14 cellular contexts compared by ENCODE assay signal in genomic region chr2:99278793-99279291, GRCh38. TPM values are rescaled to one million over a fixed set of nuclear protein-coding genes. Genes with fewer than 3 reads are reported as not detected.
A peak's percentile ranks its signal among the peaks of the same experiment; 100 is the strongest.
DNase-seq lines count a peak whose midpoint lies in the region; ATAC-seq, FAIRE-seq and TF ChIP-seq lines count a peak whose summit lies in the region.
"Had no signal": no experiment of that assay in that cellular context is flagged by ENCODE, and none has a peak within 500 bp of the region (broad histone marks: within the 10 kb centered on the region; RNA-seq: fewer than 3 reads in every experiment).

No MANE protein-coding gene starts in this region.

- no peaks in the 10 kb centered on the region for H3K27me3 ChIP-seq in MG63
- H3K27me3 ChIP-seq in K562 (ENCODE audit: control insufficient read depth in 2 of 2, insufficient read depth in 2 of 2, low read length in 2 of 2), result no peaks in the 10 kb centered on the region
- H3K27me3 ChIP-seq in uterus, result no peaks in the 10 kb centered on the region
- H3K27me3 ChIP-seq: neural progenitor cell had no signal

- H3K36me3 Mint-ChIP-seq in glutamatergic neuron (ENCODE audit: unreplicated experiment), result peaks cover 15% of the 10 kb centered on the region

- TF ChIP-seq CTCF in K562 (IDR thresholded peaks at IDR 0.05 in 2 of 3, conservative IDR thresholded peaks at IDR 0.05 in 1 of 3; ENCODE audit: insufficient read depth in 2 of 3, low read depth in 1 of 3, low read length in 3 of 3), result no peak
- no peak for TF ChIP-seq CTCF in glutamatergic neuron (IDR thresholded peaks at IDR 0.05; ENCODE audit: partially characterized antibody, unreplicated experiment)
- TF ChIP-seq CTCF in uterus (IDR thresholded peaks at IDR 0.05), result no peak

- H3K9me3 ChIP-seq in MG63, result no peaks in the 10 kb centered on the region
- H3K9me3 ChIP-seq in K562 (replicated peaks; ENCODE audit: control insufficient read depth, insufficient read depth, low read depth, low read length), result no peaks in the 10 kb centered on the region
- no peaks in the 10 kb centered on the region for H3K9me3 ChIP-seq in uterus

- H3K4me2 ChIP-seq in K562 (ENCODE audit: insufficient read depth, low read length), result no peak overlapping the region
- H3K4me2 ChIP-seq: neural progenitor cell had no signal

- TF ChIP-seq EP300 in K562 (IDR thresholded peaks at IDR 0.05; ENCODE audit: low read length), result no peak

- no TSS peak for BruUV-seq in K562 (replicated peaks; lab: Mats Ljungman, UMichigan)

- H3K27ac Mint-ChIP-seq in glutamatergic neuron (ENCODE audit: unreplicated experiment), result no peak overlapping the region
- H3K27ac Mint-ChIP-seq: neural progenitor cell had no signal

- H3K9me1 ChIP-seq in K562 (ENCODE audit: control insufficient read depth, insufficient read depth, low read length), result no peaks in the 10 kb centered on the region

- H3K4me3 Mint-ChIP-seq in glutamatergic neuron (ENCODE audit: unreplicated experiment), result no peak overlapping the region
- H3K4me3 Mint-ChIP-seq: neural progenitor cell had no signal

- no peak overlapping the region for H3K27ac ChIP-seq in K562 (ENCODE audit: extremely low read depth, low read depth, low read length)
- H3K27ac ChIP-seq in uterus, result no peak overlapping the region
- H3K27ac ChIP-seq: neural progenitor cell had no signal

- no peaks in the 10 kb centered on the region; a peak in 1 of 5 replicates for H3K4me1 ChIP-seq in K562 (replicated peaks in 1 of 2; ENCODE audit: control insufficient read depth in 2 of 2, insufficient read depth in 2 of 2, low read length in 2 of 2)
- no peaks in the 10 kb centered on the region for H3K4me1 ChIP-seq in uterus

- H3K9ac ChIP-seq in K562 (ENCODE audit: insufficient read depth in 1 of 2, low read depth in 2 of 2, low read length in 2 of 2), result no peak overlapping the region
- H3K9ac ChIP-seq: neural progenitor cell had no signal

- intact Hi-C loops in K562 (cut with micrococcal nuclease) (no loop called here), uterus (cut with DNase I; ENCODE audit: low total_unique reads) (no loop called here)

- H2AFZ ChIP-seq in K562 (ENCODE audit: low read depth, low read length), result no peak overlapping the region
- H2AFZ ChIP-seq: neural progenitor cell had no signal

- in situ Hi-C loops in K562 (cut with MboI), result no loop called here

- TF ChIP-seq POLR2A in K562 (conservative IDR thresholded peaks at IDR 0.05) (no peak), uterus (IDR thresholded peaks at IDR 0.05) (no peak)

- no peaks in the 10 kb centered on the region for H3K27me3 Mint-ChIP-seq in glutamatergic neuron (ENCODE audit: unreplicated experiment)

- POLR2A ChIA-PET in K562 (lab: Yijun Ruan, JAX), result no interaction called here

- FAIRE-seq in K562 (lab: Jason Lieb, UNC), result no peak

- H3K79me2 ChIP-seq in K562 (ENCODE audit: control insufficient read depth, insufficient read depth, low read length), result no peaks in the 10 kb centered on the region

- no peaks in the 10 kb centered on the region for H4K20me1 ChIP-seq in K562 (replicated peaks; ENCODE audit: control insufficient read depth, insufficient read depth, low read length)

- peaks cover 4% of the 10 kb centered on the region for H3K9me3 Mint-ChIP-seq in glutamatergic neuron (ENCODE audit: unreplicated experiment)

- no peak for TF ChIP-seq RAD21 in K562 (CRISPR knock-in tag; conservative IDR thresholded peaks at IDR 0.05 in 1 of 2, IDR thresholded peaks at IDR 0.05 in 1 of 2)

- H3K4me3 ChIP-seq in MG63 (no peak overlapping the region), K562 (no peak overlapping the region), uterus (no peak overlapping the region)
- H3K4me3 ChIP-seq: neural progenitor cell had no signal

- ATAC-seq in K562 (no peak), GM18870 (IDR thresholded peaks at IDR 0.05; ENCODE audit: unreplicated experiment) (no peak)
- ATAC-seq: HCT116 had no signal

- H3K36me3 ChIP-seq in MG63 (0 out of 2 replicates have a peak, but pooled peaks cover 2% of the 10 kb centered on the region), K562 (ENCODE audit: control insufficient read depth, insufficient read depth, low read length) (no peaks in the 10 kb centered on the region), uterus (no peaks in the 10 kb centered on the region)
- H3K36me3 ChIP-seq: neural progenitor cell had no signal

- CTCF ChIA-PET in K562 (lab: Yijun Ruan, JAX; ENCODE audit: low intra/inter-chr PET ratio), result no interaction called here

- H3K4me1 Mint-ChIP-seq in glutamatergic neuron (ENCODE audit: low read depth, unreplicated experiment), result no peaks in the 10 kb centered on the region
- H3K4me1 Mint-ChIP-seq: neural progenitor cell had no signal

- 13% methylated on average over 2 of the region's 2 CpGs for WGBS in K562 (ENCODE audit: insufficient coverage, low coverage, missing lambda C conversion rate)

- peak; percentile 76 for DNase-seq in DMS 273 (lab: John Stamatoyannopoulos, UW; ENCODE audit: unreplicated experiment)
- DNase-seq in MG63, result peak; percentile 54
- DNase-seq in K562 (ENCODE audit: extremely low read depth in 1 of 4, low spot score in 3 of 4), result no peak
- peak; percentile 98 for DNase-seq in myocyte (ENCODE audit: low read depth)
- DNase-seq in NCI-H1092 (lab: John Stamatoyannopoulos, UW), result no peak
- no peak for DNase-seq in glutamatergic neuron
- DNase-seq in uterus, result no peak
- DNase-seq: DMS79, NCI-H510A had no signal

RNA-seq across cellular contexts. Expression of gene LYG1, which starts 22.2 kb away (rescaled TPM):
- total RNA-seq in MG63 (2014; rRNA removed; shearing (Covaris generic); ENCODE audit: low replicate concordance), result not detected in 2 replicates
- total RNA-seq in K562 (2011; cell fraction: chromatin; rRNA removed; ENCODE audit: low replicate concordance), result 2.9 and 4.2 TPM in 2 replicates
- total RNA-seq in K562 (2011; cell fraction: nucleolus; rRNA removed), result 1.2 and 2.0 TPM in 2 replicates
- 2.0 and 2.4 TPM in 2 replicates for total RNA-seq in K562 (2011; cell fraction: nucleoplasm; rRNA removed)
- total RNA-seq in K562 (2014; rRNA removed) (0.64 and 0.94 TPM in 2 replicates), K562 (2014; rRNA removed; fragmentation: Illumina TruSeq; extraction: Trizol) (1.0 and 1.1 TPM in 2 replicates), K562 (2015; rRNA removed; fragmentation: Illumina TruSeq; extraction: Trizol) (1.1 and 1.2 TPM in 2 replicates), K562 (2021) (0.91 and 1.3 TPM in 2 replicates), myocyte (1.3 TPM in 1 of 2 replicates, not detected in the other), glutamatergic neuron (ENCODE audit: unreplicated experiment) (1.2 TPM), uterus (1 to 10 TPM in 2 of 4 donors, under 1 TPM in 2; 0.29 to 3.0 (median 1.1) TPM)
- polyA plus RNA-seq in K562 (2011; rRNA removed) (2.6 and 4.7 TPM in 2 replicates), K562 (2014; fragmentation: Illumina TruSeq; extraction: Trizol) (0.68 and 1.4 TPM in 2 replicates), K562 (2014; fragmentation: Nextera tagmentation; extraction: Ambion mirVana) (1 to 10 TPM; 1.7 to 1.8 TPM), K562 (2014; rRNA removed) (1.2 and 1.7 TPM in 2 replicates)
- polyA plus RNA-seq in K562 (2011; cell fraction: cytosol; rRNA removed), result 0.72 and 2.5 TPM in 2 replicates
- 11.9 and 14.3 TPM in 2 replicates for polyA plus RNA-seq in K562 (2011; cell fraction: nucleus; rRNA removed)
- polyA plus RNA-seq in K562 (2012), result 1.1 and 1.9 TPM in 2 replicates
- 0.93 and 0.98 TPM in 2 replicates for polyA minus RNA-seq in K562 (2011; rRNA and poly(A)+ RNA removed)
- not detected in 2 replicates for polyA minus RNA-seq in K562 (2011; cell fraction: cytosol; rRNA and poly(A)+ RNA removed)
- polyA minus RNA-seq in K562 (2011; cell fraction: nucleus; rRNA and poly(A)+ RNA removed), result 1.3 and 1.8 TPM in 2 replicates
- polyA plus RNA-seq in myocyte (2012), result 1.7 TPM

RNA-seq across cellular contexts. Expression of gene LYG2, which starts 23.4 kb away (rescaled TPM):
- not detected in 2 replicates for total RNA-seq in MG63 (2014; rRNA removed; shearing (Covaris generic); ENCODE audit: low replicate concordance)
- total RNA-seq in K562 (2011; cell fraction: chromatin; rRNA removed; ENCODE audit: low replicate concordance), result not detected in 2 replicates
- not detected in 2 replicates for total RNA-seq in K562 (2011; cell fraction: nucleolus; rRNA removed)
- total RNA-seq in K562 (2011; cell fraction: nucleoplasm; rRNA removed), result not detected in 2 replicates
- total RNA-seq in K562 (2014; rRNA removed), result not detected in 2 replicates
- total RNA-seq in K562 (2014; rRNA removed; fragmentation: Illumina TruSeq; extraction: Trizol), result not detected in 2 replicates
- total RNA-seq in K562 (2015; rRNA removed; fragmentation: Illumina TruSeq; extraction: Trizol), result 0.34 TPM in 1 of 2 replicates, not detected in the other
- total RNA-seq in K562 (2021), result not detected in 2 replicates
- polyA plus RNA-seq in K562 (2011; rRNA removed), result not detected in 2 replicates
- polyA plus RNA-seq in K562 (2011; cell fraction: cytosol; rRNA removed), result not detected in 2 replicates
- not detected in 2 replicates for polyA plus RNA-seq in K562 (2011; cell fraction: nucleus; rRNA removed)
- polyA plus RNA-seq in K562 (2012), result 0.20 and 1.5 TPM in 2 replicates
- polyA plus RNA-seq in K562 (2014; fragmentation: Illumina TruSeq; extraction: Trizol), result not detected in 2 replicates
- polyA plus RNA-seq in K562 (2014; fragmentation: Nextera tagmentation; extraction: Ambion mirVana), result under 1 TPM; 0.15 to 0.21 TPM
- polyA plus RNA-seq in K562 (2014; rRNA removed), result 0.17 TPM in 1 of 2 replicates, not detected in the other
- not detected in 2 replicates for polyA minus RNA-seq in K562 (2011; rRNA and poly(A)+ RNA removed)
- polyA minus RNA-seq in K562 (2011; cell fraction: cytosol; rRNA and poly(A)+ RNA removed), result not detected in 2 replicates
- polyA minus RNA-seq in K562 (2011; cell fraction: nucleus; rRNA and poly(A)+ RNA removed), result not detected in 2 replicates
- total RNA-seq in myocyte, result not detected in 2 replicates
- polyA plus RNA-seq in myocyte (2012), result 0.24 TPM
- not detected for total RNA-seq in glutamatergic neuron (ENCODE audit: unreplicated experiment)
- not detected for total RNA-seq in uterus
- total RNA-seq: cerebellum, urinary bladder had no signal
- polyA plus RNA-seq: urinary bladder had no signal

RNA-seq across cellular contexts. Expression of gene TXNDC9, which starts 57.3 kb away (rescaled TPM):
- 92.3 and 129 TPM in 2 replicates for total RNA-seq in MG63 (2014; rRNA removed; shearing (Covaris generic); ENCODE audit: low replicate concordance)
- total RNA-seq in K562 (2011; cell fraction: chromatin; rRNA removed; ENCODE audit: low replicate concordance), result 47.3 and 91.2 TPM in 2 replicates
- 27.7 and 29.0 TPM in 2 replicates for total RNA-seq in K562 (2011; cell fraction: nucleolus; rRNA removed)
- 37.5 and 49.1 TPM in 2 replicates for total RNA-seq in K562 (2011; cell fraction: nucleoplasm; rRNA removed)
- total RNA-seq in K562 (2014; rRNA removed) (34.4 and 39.2 TPM in 2 replicates), K562 (2014; rRNA removed; fragmentation: Illumina TruSeq; extraction: Trizol) (75.8 and 85.2 TPM in 2 replicates), K562 (2015; rRNA removed; fragmentation: Illumina TruSeq; extraction: Trizol) (67.4 and 68.8 TPM in 2 replicates), K562 (2021) (37.1 and 37.5 TPM in 2 replicates), myocyte (51.9 and 57.0 TPM in 2 replicates), glutamatergic neuron (ENCODE audit: unreplicated experiment) (32.6 TPM), uterus (10 to 100 TPM; 31.8 to 75.8 (median 36.2) TPM)
- polyA plus RNA-seq in K562 (2011; rRNA removed) (46.3 and 65.5 TPM in 2 replicates), K562 (2014; fragmentation: Illumina TruSeq; extraction: Trizol) (58.3 and 58.4 TPM in 2 replicates), K562 (2014; fragmentation: Nextera tagmentation; extraction: Ambion mirVana) (100 to 1,000 TPM; 194 to 211 TPM), K562 (2014; rRNA removed) (44.6 and 51.3 TPM in 2 replicates)
- 13.3 and 17.3 TPM in 2 replicates for polyA plus RNA-seq in K562 (2011; cell fraction: cytosol; rRNA removed)
- 14.8 and 21.2 TPM in 2 replicates for polyA plus RNA-seq in K562 (2011; cell fraction: nucleus; rRNA removed)
- polyA plus RNA-seq in K562 (2012), result 34.2 and 34.7 TPM in 2 replicates
- 44.0 and 49.5 TPM in 2 replicates for polyA minus RNA-seq in K562 (2011; rRNA and poly(A)+ RNA removed)
- polyA minus RNA-seq in K562 (2011; cell fraction: cytosol; rRNA and poly(A)+ RNA removed), result 12.2 and 19.8 TPM in 2 replicates
- 21.1 and 33.5 TPM in 2 replicates for polyA minus RNA-seq in K562 (2011; cell fraction: nucleus; rRNA and poly(A)+ RNA removed)
- 19.3 TPM for polyA plus RNA-seq in myocyte (2012)

RNA-seq across cellular contexts. Expression of gene EIF5B, which starts 58.3 kb away (rescaled TPM):
- total RNA-seq in MG63 (2014; rRNA removed; shearing (Covaris generic); ENCODE audit: low replicate concordance), result 3.6 and 4.7 TPM in 2 replicates
- 65.8 and 137 TPM in 2 replicates for total RNA-seq in K562 (2011; cell fraction: chromatin; rRNA removed; ENCODE audit: low replicate concordance)
- 29.0 and 47.8 TPM in 2 replicates for total RNA-seq in K562 (2011; cell fraction: nucleolus; rRNA removed)
- total RNA-seq in K562 (2011; cell fraction: nucleoplasm; rRNA removed), result 94.7 and 163 TPM in 2 replicates
- total RNA-seq in K562 (2014; rRNA removed), result 45.4 and 47.7 TPM in 2 replicates
- total RNA-seq in K562 (2014; rRNA removed; fragmentation: Illumina TruSeq; extraction: Trizol), result 33.8 and 41.5 TPM in 2 replicates
- total RNA-seq in K562 (2015; rRNA removed; fragmentation: Illumina TruSeq; extraction: Trizol), result 45.1 and 48.8 TPM in 2 replicates
- 48.3 and 56.4 TPM in 2 replicates for total RNA-seq in K562 (2021)
- 26.2 and 38.2 TPM in 2 replicates for polyA plus RNA-seq in K562 (2011; rRNA removed)
- 9.0 and 24.4 TPM in 2 replicates for polyA plus RNA-seq in K562 (2011; cell fraction: cytosol; rRNA removed)
- 61.0 and 70.7 TPM in 2 replicates for polyA plus RNA-seq in K562 (2011; cell fraction: nucleus; rRNA removed)
- polyA plus RNA-seq in K562 (2012), result 39.4 and 83.7 TPM in 2 replicates
- 121 and 143 TPM in 2 replicates for polyA plus RNA-seq in K562 (2014; fragmentation: Illumina TruSeq; extraction: Trizol)
- 10 to 100 TPM; 26.5 to 33.2 TPM for polyA plus RNA-seq in K562 (2014; fragmentation: Nextera tagmentation; extraction: Ambion mirVana)
- polyA plus RNA-seq in K562 (2014; rRNA removed), result 48.0 and 76.4 TPM in 2 replicates
- 82.5 and 88.2 TPM in 2 replicates for polyA minus RNA-seq in K562 (2011; rRNA and poly(A)+ RNA removed)
- polyA minus RNA-seq in K562 (2011; cell fraction: cytosol; rRNA and poly(A)+ RNA removed), result 24.1 and 27.2 TPM in 2 replicates
- 43.2 and 72.9 TPM in 2 replicates for polyA minus RNA-seq in K562 (2011; cell fraction: nucleus; rRNA and poly(A)+ RNA removed)
- 19.2 and 22.3 TPM in 2 replicates for total RNA-seq in myocyte
- 20.1 TPM for polyA plus RNA-seq in myocyte (2012)
- 57.4 TPM for total RNA-seq in glutamatergic neuron (ENCODE audit: unreplicated experiment)
- 10 to 100 TPM; 21.4 to 83.5 (median 33.5) TPM for total RNA-seq in uterus

Comparison
In these comparisons a context has a peak if more than half of its experiments do, and no peak if none do; other contexts are left out.
1. DNase-seq: peak in DMS 273 (single experiment), MG63 (single experiment) and myocyte (single experiment); none in K562 (0 of 4), NCI-H1092 (single experiment), glutamatergic neuron (single experiment) and uterus (0 of 2).